ENCODE assay signal across 34 cellular contexts in genomic region chr7:110914263-110914662, GRCh38.
"Had no signal": no experiment of that assay in that cellular context is flagged by ENCODE, and none has a peak within 500 bp of the region (broad histone marks: within the 10 kb centered on the region; RNA-seq: fewer than 3 reads in every experiment).

No MANE protein-coding gene starts in this region.

- H3K36me3 ChIP-seq: brain microvascular endothelial cell had no signal

- H2AFZ ChIP-seq: PC-9 had no signal

- H3K9me3 Mint-ChIP-seq: activated B cell treated with CpG ODN at 0.5 μM for 24 hours; activated CD4-positive, alpha-beta memory T cell treated with anti-CD3 and anti-CD28 coated beads for 36 hours had no signal

- H3K4me3 Mint-ChIP-seq: activated B cell treated with CpG ODN at 0.5 μM for 24 hours; activated CD4-positive, alpha-beta memory T cell treated with anti-CD3 and anti-CD28 coated beads for 36 hours; activated naive CD8-positive, alpha-beta T cell treated with anti-CD3 and anti-CD28 coated beads for 36 hours; activated T-cell treated with anti-CD3 and anti-CD28 coated beads, Interleukin-2, amount 50 U/mL, for 4 hours had no signal

- H3K27me3 Mint-ChIP-seq: activated B cell treated with CpG ODN at 0.5 μM for 24 hours; activated naive CD8-positive, alpha-beta T cell treated with anti-CD3 and anti-CD28 coated beads for 36 hours had no signal

- H3K4me3 ChIP-seq: PC-9 had no signal

- ATAC-seq: activated T-cell treated with anti-CD3 and anti-CD28 coated beads, Interleukin-2, amount 50 U/mL, for 4 hours had no signal

- H3K27ac ChIP-seq: brain microvascular endothelial cell, PC-9, VCaP had no signal

- H3K4me2 ChIP-seq: PC-9 had no signal

- H3K27ac Mint-ChIP-seq: activated B cell treated with CpG ODN at 0.5 μM for 24 hours; activated CD4-positive, alpha-beta memory T cell treated with anti-CD3 and anti-CD28 coated beads for 36 hours; activated naive CD8-positive, alpha-beta T cell treated with anti-CD3 and anti-CD28 coated beads for 36 hours had no signal

- FAIRE-seq: colon, RCC 7860 had no signal

- H3K27me3 ChIP-seq: brain microvascular endothelial cell had no signal

- H3K4me1 Mint-ChIP-seq: activated B cell treated with CpG ODN at 0.5 μM for 24 hours had no signal

- DNase-seq: activated B cell treated with CpG ODN at 0.5 μM for 24 hours; activated CD4-positive, alpha-beta memory T cell treated with anti-CD3 and anti-CD28 coated beads for 36 hours; activated CD4-positive, alpha-beta T cell treated with anti-CD3 and anti-CD28 coated beads for 4 hours; activated CD4-positive, alpha-beta T cell treated with anti-CD3 and anti-CD28 coated beads, Interleukin-2, amount 50 U/mL, for 1 hour; activated CD4-positive, CD25-positive, alpha-beta regulatory T cell treated with anti-CD3 and anti-CD28 coated beads, Interleukin-2, amount 50 U/mL, for 72 hours; activated effector memory CD4-positive, alpha-beta T cell treated with Interleukin-2 at 50 U/mL for 16 hours; activated naive CD4-positive, alpha-beta T cell treated with anti-CD3 and anti-CD28 coated beads, Interleukin-2, amount 50 U/mL, for 16 hours; activated naive CD8-positive, alpha-beta T cell treated with anti-CD3 and anti-CD28 coated beads for 36 hours; activated T-cell treated with anti-CD3 and anti-CD28 coated beads for 4 hours; activated T-cell treated with anti-CD3 and anti-CD28 coated beads, Interleukin-2, amount 50 U/mL, for 4 hours; amniotic stem cell; aorta; brain microvascular endothelial cell; central memory CD4-positive, alpha-beta T cell; NCI-H1048; NCI-H1105 treated with DMSO at 0.1 percent for 48 hours; NCI-H1436; NCI-H1694; NCI-H1930; NCI-H2081 treated with DMSO at 0.1 percent for 48 hours; NCI-H226; NCI-H446 treated with DMSO at 0.1 percent for 48 hours; NCI-H524; NCI-H69; NCI-H82; PC-9; Right ventricle myocardium superior; SW 1271; T-helper 1 cell; T-helper 2 cell; T-helper 9 cell had no signal
